In the genomic region with DNA sequence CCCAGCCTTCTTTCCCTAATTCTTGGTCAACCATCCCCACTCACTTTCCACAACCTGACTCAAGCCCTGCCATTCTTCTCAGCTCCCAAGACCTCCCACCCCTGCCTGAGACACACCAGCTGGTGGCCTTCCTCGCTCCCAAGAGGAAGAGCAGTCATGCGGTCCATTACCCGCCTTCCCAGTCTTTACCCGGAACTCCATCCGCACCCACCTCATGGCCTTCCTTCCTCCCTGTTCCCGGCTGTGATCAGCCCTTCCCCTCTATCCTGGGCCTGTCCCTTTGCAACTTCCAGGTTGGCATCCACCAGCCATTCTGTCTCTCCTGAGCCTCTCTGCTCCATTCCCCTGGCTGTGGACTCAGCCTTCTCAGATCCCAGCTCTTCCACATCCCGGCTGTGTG, we compare ENCODE assay signal across 21 cellular contexts.
"Had no signal": no experiment of that assay in that cellular context is flagged by ENCODE, and none has a peak within 500 bp of the region (broad histone marks: within the 10 kb centered on the region; RNA-seq: fewer than 3 reads in every experiment).

No MANE protein-coding gene starts in this region.

- H3K36me3 Mint-ChIP-seq: stimulated activated effector memory CD8-positive, alpha-beta T cell treated with anti-CD3 and anti-CD28 coated beads, Interleukin-12 subunit alpha, Interleukin-12 subunit beta, amount 100 ng/mL, for 72 hours had no signal

- H3K27ac Mint-ChIP-seq: naive thymus-derived CD4-positive, alpha-beta T cell; nephron progenitor cell; stimulated activated effector memory CD8-positive, alpha-beta T cell treated with anti-CD3 and anti-CD28 coated beads, Interleukin-12 subunit alpha, Interleukin-12 subunit beta, amount 100 ng/mL, for 72 hours; stimulated activated naive CD8-positive, alpha-beta T cell treated with anti-CD3 and anti-CD28 coated beads, Interleukin-15, Interleukin-2, amounts not matched to agents 100 ng/mL and 50 ng/mL, for 24 hours had no signal

- H3K27ac ChIP-seq: heart left ventricle, neutrophil, tibial artery, upper lobe of left lung, vagina had no signal

- ATAC-seq: esophagus mucosa; left ventricle myocardium superior; naive thymus-derived CD4-positive, alpha-beta T cell; stimulated activated effector memory CD8-positive, alpha-beta T cell treated with anti-CD3 and anti-CD28 coated beads, Interleukin-12 subunit alpha, Interleukin-12 subunit beta, amount 100 ng/mL, for 72 hours had no signal

- H3K4me1 Mint-ChIP-seq: naive thymus-derived CD4-positive, alpha-beta T cell; nephron progenitor cell; stimulated activated effector memory CD8-positive, alpha-beta T cell treated with anti-CD3 and anti-CD28 coated beads, Interleukin-12 subunit alpha, Interleukin-12 subunit beta, amount 100 ng/mL, for 72 hours had no signal

- H3K4me3 Mint-ChIP-seq: naive thymus-derived CD4-positive, alpha-beta T cell; nephron progenitor cell; stimulated activated effector memory CD8-positive, alpha-beta T cell treated with anti-CD3 and anti-CD28 coated beads, Interleukin-12 subunit alpha, Interleukin-12 subunit beta, amount 100 ng/mL, for 72 hours; stimulated activated naive CD8-positive, alpha-beta T cell treated with anti-CD3 and anti-CD28 coated beads, Interleukin-15, Interleukin-2, amounts not matched to agents 100 ng/mL and 50 ng/mL, for 24 hours had no signal

- H3K27me3 ChIP-seq: heart left ventricle, neutrophil, tibial artery, upper lobe of left lung, vagina had no signal

- H3K36me3 ChIP-seq: heart left ventricle, neutrophil, tibial artery, upper lobe of left lung, vagina had no signal

- DNase-seq: effector memory CD4-positive, alpha-beta T cell; heart left ventricle; hypothalamus; left ventricle myocardium superior; mesendoderm; naive thymus-derived CD4-positive, alpha-beta T cell; nephron progenitor cell; posterior cingulate gyrus; stimulated activated CD4-positive, alpha-beta T cell treated with anti-CD3 and anti-CD28 coated beads, Interleukin-4, amount 100 ng/mL, for 1 hour; stimulated activated CD8-positive, alpha-beta memory T cell treated with anti-CD3 and anti-CD28 coated beads, Interleukin-4, amount 100 ng/mL, for 48 hours; upper lobe of left lung had no signal

- H3K9me3 ChIP-seq: neutrophil, tibial artery, upper lobe of left lung, vagina had no signal

- H3K27me3 Mint-ChIP-seq: naive thymus-derived CD4-positive, alpha-beta T cell; stimulated activated naive CD8-positive, alpha-beta T cell treated with anti-CD3 and anti-CD28 coated beads, Interleukin-15, Interleukin-2, amounts not matched to agents 100 ng/mL and 50 ng/mL, for 24 hours had no signal

- FAIRE-seq: endometrium, frontal cortex, islet of Langerhans had no signal

- H3K4me1 ChIP-seq: heart left ventricle, tibial artery, upper lobe of left lung, vagina had no signal

- H3K4me3 ChIP-seq: heart left ventricle, smooth muscle cell, tibial artery, upper lobe of left lung, vagina had no signal

- H3K4me2 ChIP-seq: smooth muscle cell had no signal

- H3K9me3 Mint-ChIP-seq: stimulated activated effector memory CD8-positive, alpha-beta T cell treated with anti-CD3 and anti-CD28 coated beads, Interleukin-12 subunit alpha, Interleukin-12 subunit beta, amount 100 ng/mL, for 72 hours; stimulated activated naive CD8-positive, alpha-beta T cell treated with anti-CD3 and anti-CD28 coated beads, Interleukin-15, Interleukin-2, amounts not matched to agents 100 ng/mL and 50 ng/mL, for 24 hours had no signal
